Comparison of ENCODE assay signal across 28 cellular contexts in the genomic region with DNA sequence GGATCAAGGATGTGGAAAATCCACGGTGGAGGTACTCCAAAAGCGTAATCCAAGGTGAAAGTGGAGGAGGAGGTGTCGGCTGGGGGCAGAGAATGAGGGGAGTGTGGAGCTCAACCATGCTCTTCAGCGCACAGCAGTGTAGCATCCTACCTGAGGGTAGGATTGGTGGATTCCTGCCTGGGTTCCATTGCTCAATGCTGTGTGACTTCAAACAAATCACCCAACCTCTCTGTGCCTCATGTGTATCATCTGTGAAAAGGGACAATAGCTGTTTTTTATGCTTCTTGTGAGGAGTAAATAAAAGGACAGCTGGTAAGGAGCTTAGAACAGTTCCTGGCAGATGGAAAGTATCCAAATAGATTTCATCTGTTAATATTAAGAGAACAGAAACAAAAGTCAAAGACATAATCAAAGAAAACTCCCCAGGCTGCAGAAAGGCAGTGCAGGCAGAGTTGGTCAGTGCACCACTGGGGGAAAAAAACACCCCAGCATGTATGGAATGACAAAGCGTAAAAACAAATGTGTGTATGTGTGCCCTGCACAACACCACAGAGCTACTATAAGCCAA.
"Had no signal": no experiment of that assay in that cellular context is flagged by ENCODE, and none has a peak within 500 bp of the region (broad histone marks: within the 10 kb centered on the region; RNA-seq: fewer than 3 reads in every experiment).

No MANE protein-coding gene starts in this region.

- DNase-seq: hippocampal formation; kidney glomerular epithelial cell; left cardiac atrium; left ventricle myocardium superior; mesendoderm; naive B cell; natural killer cell; nephron progenitor cell; occipital lobe; stimulated activated CD4-positive, alpha-beta T cell treated with anti-CD3 and anti-CD28 coated beads, Interleukin-1b, Interleukin-23, amount 100 ng/mL, for 48 hours; stimulated activated CD4-positive, alpha-beta T cell treated with anti-CD3 and anti-CD28 coated beads, Interleukin-2, amount 100 ng/mL, for 48 hours; stimulated activated CD4-positive, alpha-beta T cell treated with anti-CD3 and anti-CD28 coated beads, Interleukin-4, amount 100 ng/mL, for 4 hours; stimulated activated CD8-positive, alpha-beta memory T cell treated with anti-CD3 and anti-CD28 coated beads, Interleukin-4, amount 100 ng/mL, for 48 hours; stimulated activated naive CD4-positive, alpha-beta T cell treated with Interleukin-2 at 50 U/mL for 16 hours; stimulated activated naive CD8-positive, alpha-beta T cell treated with anti-CD3 and anti-CD28 coated beads, Interleukin-15, amount 100 ng/mL, for 72 hours; substantia nigra; uterus had no signal

- H3K9ac ChIP-seq: parathyroid adenoma had no signal

- H3K4me2 ChIP-seq: smooth muscle cell had no signal

- H3K27ac ChIP-seq: neutrophil, parathyroid adenoma, right atrium auricular region, right lobe of liver, tibial nerve, uterus had no signal

- FAIRE-seq: keratinocyte had no signal

- H3K4me3 ChIP-seq: lung, right atrium auricular region, right lobe of liver, smooth muscle cell, tibial nerve, uterus had no signal

- H3K9me3 ChIP-seq: neutrophil, right atrium auricular region, right lobe of liver, uterus had no signal

- H3K79me2 ChIP-seq: parathyroid adenoma had no signal

- H3K4me1 Mint-ChIP-seq: naive B cell; stimulated activated memory B cell treated with anti-CD40 and anti-IgM and Interleukin-4, amounts not matched to agents 10 μg/mL and 1 μg/mL and 100 μg/mL, for 72 hours; stimulated activated naive CD8-positive, alpha-beta T cell treated with anti-CD3 and anti-CD28 coated beads, Interleukin-15, amount 100 ng/mL, for 72 hours had no signal

- H2AFZ ChIP-seq: parathyroid adenoma had no signal

- H3K36me3 Mint-ChIP-seq: mesothelial cell of epicardium; natural killer cell; stimulated activated memory B cell treated with anti-CD40 and anti-IgM and Interleukin-4, amounts not matched to agents 10 μg/mL and 1 μg/mL and 100 μg/mL, for 72 hours; type B pancreatic cell had no signal

- H3K36me3 ChIP-seq: neutrophil, right atrium auricular region, right lobe of liver, tibial nerve, uterus had no signal

- H3K4me1 ChIP-seq: parathyroid adenoma, right lobe of liver, uterus had no signal

- H3K27ac Mint-ChIP-seq: mesothelial cell of epicardium; naive B cell; natural killer cell; nephron progenitor cell; stimulated activated memory B cell treated with anti-CD40 and anti-IgM and Interleukin-4, amounts not matched to agents 10 μg/mL and 1 μg/mL and 100 μg/mL, for 72 hours; stimulated activated naive CD8-positive, alpha-beta T cell treated with anti-CD3 and anti-CD28 coated beads, Interleukin-15, amount 100 ng/mL, for 72 hours; type B pancreatic cell had no signal

- H3K9me3 Mint-ChIP-seq: type B pancreatic cell had no signal

- H3K4me3 Mint-ChIP-seq: mesothelial cell of epicardium; naive B cell; natural killer cell; stimulated activated memory B cell treated with anti-CD40 and anti-IgM and Interleukin-4, amounts not matched to agents 10 μg/mL and 1 μg/mL and 100 μg/mL, for 72 hours; stimulated activated naive CD8-positive, alpha-beta T cell treated with anti-CD3 and anti-CD28 coated beads, Interleukin-15, amount 100 ng/mL, for 72 hours; type B pancreatic cell had no signal

- H3K27me3 ChIP-seq: neutrophil, right atrium auricular region, right lobe of liver, tibial nerve, uterus had no signal
